ENCODE assay signal across 8 cellular contexts in the genomic region with DNA sequence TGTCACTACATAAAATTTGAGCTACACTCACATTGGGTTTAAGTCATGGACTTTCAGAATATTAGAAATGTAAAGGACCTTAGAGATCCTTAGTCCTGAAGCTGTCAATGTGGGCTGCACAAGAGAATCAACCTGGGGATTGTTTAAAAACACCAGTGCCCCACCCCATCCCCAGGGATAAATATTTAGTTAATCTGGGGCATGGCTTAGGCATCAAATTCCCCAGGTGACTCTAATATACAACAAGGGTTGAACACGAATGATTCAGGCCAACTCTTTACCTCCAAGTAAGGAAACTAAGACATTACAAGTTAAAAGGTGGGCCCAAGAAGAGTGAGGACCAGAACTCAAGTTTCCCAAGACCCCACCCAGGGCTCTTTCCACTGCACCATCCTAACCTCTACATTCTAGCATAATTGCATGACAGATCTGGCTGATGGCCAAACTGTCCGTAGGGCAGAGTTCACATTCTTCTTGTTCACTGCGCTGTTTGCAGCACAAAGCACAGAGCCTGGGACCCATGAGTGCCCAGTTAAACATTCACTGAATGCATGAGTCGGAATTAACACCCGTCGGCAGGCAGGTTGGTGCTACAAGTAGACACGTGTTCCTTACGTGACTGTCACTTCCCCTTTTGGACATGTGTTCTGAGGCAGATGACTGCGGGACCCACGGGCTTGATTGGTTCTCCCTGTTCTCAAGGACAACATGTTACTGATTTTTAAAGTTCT. TPM values are rescaled to one million over a fixed set of nuclear protein-coding genes. Genes with fewer than 3 reads are reported as not detected.
A peak's percentile ranks its signal among the peaks of the same experiment; 100 is the strongest.
DNase-seq lines count a peak whose midpoint lies in the region; ATAC-seq and TF ChIP-seq lines count a peak whose summit lies in the region.

No MANE protein-coding gene starts in this region.

- H3K9me3 ChIP-seq in PC-9 (ENCODE audit: insufficient read depth, low read depth), result no peaks in the 10 kb centered on the region

- H2AFZ ChIP-seq in PC-9, result no peak overlapping the region

- no peak overlapping the region for H3K4me2 ChIP-seq in PC-9

- no peaks in the 10 kb centered on the region for H4K20me1 ChIP-seq in PC-9 (ENCODE audit: insufficient read depth)

- BruUV-seq in PC-9 (replicated peaks; lab: Mats Ljungman, UMichigan), result no TSS peak

- no peak overlapping the region for H3K27ac ChIP-seq in PC-9

- H3K79me2 ChIP-seq in PC-9 (ENCODE audit: low read depth), result no peaks in the 10 kb centered on the region

- no peak for TF ChIP-seq CTCF in PC-9 (conservative IDR thresholded peaks at IDR 0.05)

- H3K36me3 ChIP-seq in PC-9 (ENCODE audit: low read depth), result no peaks in the 10 kb centered on the region

- CTCF ChIA-PET in PC-9 (lab: Charles Lee), result no interaction called here

- no peaks in the 10 kb centered on the region for H3K9me3 Mint-ChIP-seq in natural killer cell treated with Interleukin-12 subunit alpha and Interleukin-12 subunit beta and Interleukin-15 and Interleukin-18, amount 100 ng/mL, for 72 hours

- no peaks in the 10 kb centered on the region for H3F3A ChIP-seq in PC-9 (ENCODE audit: insufficient read depth, low read depth)

- H3K4me3 Mint-ChIP-seq in natural killer cell treated with Interleukin-12 subunit alpha and Interleukin-12 subunit beta and Interleukin-15 and Interleukin-18, amount 100 ng/mL, for 72 hours, result peak overlapping the region; percentile 19

- peaks cover 40% of the 10 kb centered on the region for H3K27me3 ChIP-seq in PC-9 (ENCODE audit: insufficient read depth, low read depth)

- POLR2A ChIA-PET in PC-9 (lab: Charles Lee; ENCODE audit: unreplicated experiment), result no interaction called here

- no peak overlapping the region for H3K4me3 ChIP-seq in PC-9

- H3K27me3 Mint-ChIP-seq in natural killer cell treated with Interleukin-12 subunit alpha and Interleukin-12 subunit beta and Interleukin-15 and Interleukin-18, amount 100 ng/mL, for 72 hours, result no peaks in the 10 kb centered on the region

- H3K27ac Mint-ChIP-seq in natural killer cell treated with Interleukin-12 subunit alpha and Interleukin-12 subunit beta and Interleukin-15 and Interleukin-18, amount 100 ng/mL, for 72 hours, result peak overlapping the region; percentile 40 to 67

- DNase-seq in stimulated activated CD4-positive, alpha-beta T cell treated with anti-CD3 and anti-CD28 coated beads, Interleukin-1b, Interleukin-23, amount 100 ng/mL, for 48 hours, result peak; percentile 74
- DNase-seq in stimulated activated CD4-positive, alpha-beta T cell treated with anti-CD3 and anti-CD28 coated beads, Interleukin-2, amount 100 ng/mL, for 48 hours, result no peak
- DNase-seq in activated T-cell treated with anti-CD3 and anti-CD28 coated beads, Interleukin-2, amount 50 U/mL, for 48 hours, result peak; percentile 43 to 60
- DNase-seq in natural killer cell treated with Interleukin-12 subunit alpha and Interleukin-12 subunit beta and Interleukin-15 and Interleukin-18, amount 100 ng/mL, for 72 hours (ENCODE audit: low spot score), result no peak
- DNase-seq in NCI-H1417 (lab: John Stamatoyannopoulos, UW), result no peak
- DNase-seq in PC-9, result no peak
- no peak for DNase-seq in NCI-H774 (lab: John Stamatoyannopoulos, UW)

- H3K9me2 ChIP-seq in PC-9 (ENCODE audit: insufficient read depth), result no peaks in the 10 kb centered on the region

- peaks cover 38% of the 10 kb centered on the region for H3K36me3 Mint-ChIP-seq in natural killer cell treated with Interleukin-12 subunit alpha and Interleukin-12 subunit beta and Interleukin-15 and Interleukin-18, amount 100 ng/mL, for 72 hours

- H3K4me1 Mint-ChIP-seq in natural killer cell treated with Interleukin-12 subunit alpha and Interleukin-12 subunit beta and Interleukin-15 and Interleukin-18, amount 100 ng/mL, for 72 hours (ENCODE audit: low read depth in 2 of 2), result peaks cover 44 to 61% of the 10 kb centered on the region in 2 donors

- peak; percentile 68 for ATAC-seq in HG03064 (IDR thresholded peaks at IDR 0.05; ENCODE audit: low read depth, unreplicated experiment)
- ATAC-seq in natural killer cell treated with Interleukin-12 subunit alpha and Interleukin-12 subunit beta and Interleukin-15 and Interleukin-18, amount 100 ng/mL, for 72 hours, result peak; percentile 44 to 72

- no peaks in the 10 kb centered on the region for H3K4me1 ChIP-seq in PC-9 (replicated peaks; ENCODE audit: insufficient read depth)

- intact Hi-C loops in PC-9 (cut with micrococcal nuclease; ENCODE audit: unreplicated experiment), result loop anchor here (5.0 kb wide), 1 partner anchor 849 kb away; no protein-coding TSS in a partner anchor

RNA-seq across cellular contexts. Expression of a gene that starts 25.2 kb away (rescaled TPM):
- 100 to 1,000 TPM; 282 to 424 TPM for total RNA-seq in natural killer cell treated with Interleukin-12 subunit alpha and Interleukin-12 subunit beta and Interleukin-15 and Interleukin-18, amount 100 ng/mL, for 72 hours
- not detected in 2 replicates for total RNA-seq in PC-9 (2021)

Comparison
In these comparisons a context has a peak if more than half of its experiments do, and no peak if none do; other contexts are left out.
1. DNase-seq: peak in stimulated activated CD4-positive, alpha-beta T cell treated with anti-CD3 and anti-CD28 coated beads, Interleukin-1b, Interleukin-23, amount 100 ng/mL, for 48 hours (single experiment) and activated T-cell treated with anti-CD3 and anti-CD28 coated beads, Interleukin-2, amount 50 U/mL, for 48 hours (2 of 2); none in stimulated activated CD4-positive, alpha-beta T cell treated with anti-CD3 and anti-CD28 coated beads, Interleukin-2, amount 100 ng/mL, for 48 hours (0 of 2), natural killer cell treated with Interleukin-12 subunit alpha and Interleukin-12 subunit beta and Interleukin-15 and Interleukin-18, amount 100 ng/mL, for 72 hours (single experiment), NCI-H1417 (0 of 3), PC-9 (0 of 2) and NCI-H774 (single experiment).
2. RNA of a gene that starts 25.2 kb away (total RNA-seq): 282 to 424 TPM in natural killer cell treated with Interleukin-12 subunit alpha and Interleukin-12 subunit beta and Interleukin-15 and Interleukin-18, amount 100 ng/mL, for 72 hours; not detected in PC-9; every median in the first group is over 100 times any median in the second.